ENCODE assay signal across 17 cellular contexts in genomic region chr17:36993227-36993626, GRCh38. TPM values are rescaled to one million over a fixed set of nuclear protein-coding genes. Genes with fewer than 3 reads are reported as not detected.
DNase-seq lines count a peak whose midpoint lies in the region; ATAC-seq and TF ChIP-seq lines count a peak whose summit lies in the region.
"Had no signal": no experiment of that assay in that cellular context is flagged by ENCODE, and none has a peak within 500 bp of the region (broad histone marks: within the 10 kb centered on the region; RNA-seq: fewer than 3 reads in every experiment).

No MANE protein-coding gene starts in this region.

- TF ChIP-seq CTCF in cardiac muscle cell (IDR thresholded peaks at IDR 0.05; ENCODE audit: low read depth, low read length): no peak

- H3K4me3 Mint-ChIP-seq in stimulated activated effector memory CD8-positive, alpha-beta T cell treated with anti-CD3 and anti-CD28 coated beads, Interleukin-12 subunit alpha, Interleukin-12 subunit beta, amount 100 ng/mL, for 72 hours: no peak overlapping the region
- H3K4me3 Mint-ChIP-seq: CD8-positive, alpha-beta memory T cell; T-helper 17 cell had no signal

- no peaks in the 10 kb centered on the region for H3K27me3 ChIP-seq in cardiac muscle cell

- H3K4me1 Mint-ChIP-seq in stimulated activated effector memory CD8-positive, alpha-beta T cell treated with anti-CD3 and anti-CD28 coated beads, Interleukin-12 subunit alpha, Interleukin-12 subunit beta, amount 100 ng/mL, for 72 hours: peaks cover 8% of the 10 kb centered on the region

- peak overlapping the region; percentile 8 for H3K27ac ChIP-seq in cardiac muscle cell
- H3K27ac ChIP-seq: PC-9, RWPE1 had no signal

- DNase-seq in cardiac muscle cell (ENCODE audit: low read depth in 1 of 2, low spot score in 1 of 2) (no peak), Right ventricle myocardium superior (no peak), NCI-H1436 treated with DMSO at 0.1 percent for 48 hours (lab: John Stamatoyannopoulos, UW) (peak; percentile 61), SK-N-DZ (ENCODE audit: low spot score) (peak; percentile 95)
- DNase-seq in stimulated activated effector memory CD8-positive, alpha-beta T cell treated with anti-CD3 and anti-CD28 coated beads, Interleukin-12 subunit alpha, Interleukin-12 subunit beta, amount 100 ng/mL, for 72 hours (ENCODE audit: low spot score in 2 of 2): no peak
- DNase-seq in activated CD4-positive, alpha-beta T cell treated with anti-CD3 and anti-CD28 coated beads for 1 hour: no peak
- DNase-seq in stimulated activated CD4-positive, alpha-beta T cell treated with anti-CD3 and anti-CD28 coated beads, Interleukin-2, amount 100 ng/mL, for 48 hours: no peak
- no peak for DNase-seq in activated naive CD4-positive, alpha-beta T cell treated with anti-CD3 and anti-CD28 coated beads, Interleukin-2, amount 50 U/mL, for 16 hours
- DNase-seq: CD8-positive, alpha-beta memory T cell; DMS53; GOT3; KG1; MV-4-11; NCI-H2171; PC-9; T-helper 17 cell had no signal

- ATAC-seq in Right ventricle myocardium superior (ENCODE audit: poor library complexity): no peak
- ATAC-seq in stimulated activated effector memory CD8-positive, alpha-beta T cell treated with anti-CD3 and anti-CD28 coated beads, Interleukin-12 subunit alpha, Interleukin-12 subunit beta, amount 100 ng/mL, for 72 hours: no peak
- ATAC-seq: T-helper 17 cell had no signal

- H3K36me3 ChIP-seq in cardiac muscle cell: peaks cover 33% of the 10 kb centered on the region

- intact Hi-C loops in Right ventricle myocardium superior (cut with DNase I): no loop called here

- H3K36me3 Mint-ChIP-seq in stimulated activated effector memory CD8-positive, alpha-beta T cell treated with anti-CD3 and anti-CD28 coated beads, Interleukin-12 subunit alpha, Interleukin-12 subunit beta, amount 100 ng/mL, for 72 hours: peaks cover 100% of the 10 kb centered on the region

- no peak overlapping the region for H3K4me3 ChIP-seq in cardiac muscle cell
- H3K4me3 ChIP-seq: PC-9 had no signal

- no peaks in the 10 kb centered on the region for H3K9me3 ChIP-seq in cardiac muscle cell (ENCODE audit: low read depth)

- no peaks in the 10 kb centered on the region for H3K9me3 Mint-ChIP-seq in stimulated activated effector memory CD8-positive, alpha-beta T cell treated with anti-CD3 and anti-CD28 coated beads, Interleukin-12 subunit alpha, Interleukin-12 subunit beta, amount 100 ng/mL, for 72 hours
- H3K9me3 Mint-ChIP-seq: CD8-positive, alpha-beta memory T cell had no signal

- peaks cover 7% of the 10 kb centered on the region for H3K4me1 ChIP-seq in cardiac muscle cell (ENCODE audit: low read depth)

- H3K27ac Mint-ChIP-seq in stimulated activated effector memory CD8-positive, alpha-beta T cell treated with anti-CD3 and anti-CD28 coated beads, Interleukin-12 subunit alpha, Interleukin-12 subunit beta, amount 100 ng/mL, for 72 hours: peak overlapping the region; percentile 43
- H3K27ac Mint-ChIP-seq: T-helper 17 cell had no signal

RNA-seq across cellular contexts. Expression of gene AATF, which starts 44.5 kb away (rescaled TPM):
- total RNA-seq in cardiac muscle cell (24.3 and 50.2 TPM in 2 replicates), Right ventricle myocardium superior (26.9 TPM)
- polyA plus RNA-seq in cardiac muscle cell: 43.3 and 53.2 TPM in 2 replicates
- 30.3 and 49.6 TPM in 2 replicates for polyA plus RNA-seq in SK-N-DZ (2014; cell fraction: cytosol; rRNA removed)
- 15.5 and 27.1 TPM in 2 replicates for polyA plus RNA-seq in SK-N-DZ (2014; cell fraction: nucleus; rRNA removed)

RNA-seq across cellular contexts. Expression of gene LHX1, which starts 56.0 kb away (rescaled TPM):
- total RNA-seq in cardiac muscle cell: 4.1 and 5.8 TPM in 2 replicates
- polyA plus RNA-seq in cardiac muscle cell: 3.0 and 3.1 TPM in 2 replicates
- total RNA-seq in Right ventricle myocardium superior: not detected
- polyA plus RNA-seq in SK-N-DZ (2014; cell fraction: cytosol; rRNA removed): 0.21 TPM in 1 of 2 replicates, not detected in the other
- polyA plus RNA-seq in SK-N-DZ (2014; cell fraction: nucleus; rRNA removed): not detected in 2 replicates
- total RNA-seq: T-helper 17 cell had no signal
- polyA plus RNA-seq: CD8-positive, alpha-beta memory T cell had no signal

Comparison
In these comparisons a context has a peak if more than half of its experiments do, and no peak if none do; other contexts are left out.
1. DNase-seq: peak in NCI-H1436 treated with DMSO at 0.1 percent for 48 hours (single experiment) and SK-N-DZ (single experiment); none in cardiac muscle cell (0 of 2), Right ventricle myocardium superior (single experiment), stimulated activated effector memory CD8-positive, alpha-beta T cell treated with anti-CD3 and anti-CD28 coated beads, Interleukin-12 subunit alpha, Interleukin-12 subunit beta, amount 100 ng/mL, for 72 hours (0 of 2), activated CD4-positive, alpha-beta T cell treated with anti-CD3 and anti-CD28 coated beads for 1 hour (single experiment), stimulated activated CD4-positive, alpha-beta T cell treated with anti-CD3 and anti-CD28 coated beads, Interleukin-2, amount 100 ng/mL, for 48 hours (0 of 2) and activated naive CD4-positive, alpha-beta T cell treated with anti-CD3 and anti-CD28 coated beads, Interleukin-2, amount 50 U/mL, for 16 hours (single experiment).